In genomic region chr12:80792861-80793260, GRCh38 we compare ENCODE assay signal across 21 cellular contexts.
DNase-seq lines count a peak whose midpoint lies in the region; ATAC-seq, FAIRE-seq and TF ChIP-seq lines count a peak whose summit lies in the region.
"Had no signal": no experiment of that assay in that cellular context is flagged by ENCODE, and none has a peak within 500 bp of the region (broad histone marks: within the 10 kb centered on the region; RNA-seq: fewer than 3 reads in every experiment).

No MANE protein-coding gene starts in this region.

- H3K27me3 Mint-ChIP-seq in Caco-2 (ENCODE audit: insufficient read depth, unreplicated experiment) = peaks cover 2% of the 10 kb centered on the region
- H3K27me3 Mint-ChIP-seq: CD4-positive, alpha-beta memory T cell had no signal

- POLR2A ChIA-PET in A549 (lab: Yijun Ruan, JAX) = no interaction called here
- POLR2A ChIA-PET in PC-3 (lab: Charles Lee; ENCODE audit: unreplicated experiment) = no interaction called here
- POLR2A ChIA-PET in Caco-2 (lab: Charles Lee) = no interaction called here

- H3K79me2 ChIP-seq in PC-3 (ENCODE audit: low read length) (no peaks in the 10 kb centered on the region), GM23248 (ENCODE audit: insufficient read depth) (no peaks in the 10 kb centered on the region)

- H3K27ac ChIP-seq in A549 (no peak overlapping the region), PC-3 (ENCODE audit: low read length) (no peak overlapping the region), GM23248 (no peak overlapping the region)
- H3K27ac ChIP-seq: 22Rv1 had no signal

- no TSS peak for BruUV-seq in PC-3 (replicated peaks; lab: Mats Ljungman, UMichigan)
- no TSS peak for BruUV-seq in Caco-2 (replicated peaks; lab: Mats Ljungman, UMichigan)

- no peak for TF ChIP-seq EP300 in A549 (IDR thresholded peaks at IDR 0.05)

- H4K20me1 ChIP-seq in PC-3 (ENCODE audit: low read length) (no peaks in the 10 kb centered on the region), GM23248 (ENCODE audit: insufficient read depth) (no peaks in the 10 kb centered on the region)

- H3K36me3 Mint-ChIP-seq in Caco-2 (ENCODE audit: insufficient read depth, unreplicated experiment) = no peaks in the 10 kb centered on the region
- H3K36me3 Mint-ChIP-seq: CD4-positive, alpha-beta memory T cell had no signal

- no peaks in the 10 kb centered on the region for H3K9me3 Mint-ChIP-seq in Caco-2 (ENCODE audit: unreplicated experiment)

- H3K4me2 ChIP-seq in A549 (no peak overlapping the region), PC-3 (ENCODE audit: low read length) (no peak overlapping the region), GM23248 (ENCODE audit: unreplicated experiment) (no peak overlapping the region)

- no peak overlapping the region for H2AFZ ChIP-seq in PC-3 (ENCODE audit: low read length)
- H2AFZ ChIP-seq in GM23248 = no peak overlapping the region

- H3K9me2 ChIP-seq in PC-3 (replicated peaks; ENCODE audit: low read length) (no peaks in the 10 kb centered on the region), GM23248 (ENCODE audit: insufficient read depth) (no peaks in the 10 kb centered on the region)

- H3K27ac Mint-ChIP-seq in Caco-2 (ENCODE audit: unreplicated experiment) = no peak overlapping the region
- H3K27ac Mint-ChIP-seq: CD4-positive, alpha-beta memory T cell had no signal

- DNase-seq in A549 (ENCODE audit: low read depth in 1 of 2, low spot score in 1 of 2) = no peak
- peak; percentile 53 for DNase-seq in HCEC 1CT
- peak; percentile 19 for DNase-seq in PC-3
- peak; percentile 31 for DNase-seq in fibroblast of mammary gland (ENCODE audit: low read depth)
- no peak for DNase-seq in GM23248
- no peak for DNase-seq in GM19239 (ENCODE audit: insufficient read length, low spot score)
- no peak for DNase-seq in Caco-2
- DNase-seq: ACHN; C1 segment of cervical spinal cord; CD4-positive, alpha-beta memory T cell; DMS 273 treated with DMSO at 0.1 percent for 48 hours; DMS79; GOT3 had no signal

- no peaks in the 10 kb centered on the region for H3F3A ChIP-seq in PC-3 (ENCODE audit: low read length, unreplicated experiment)
- no peaks in the 10 kb centered on the region for H3F3A ChIP-seq in GM23248 (ENCODE audit: insufficient read depth)

- H3K36me3 ChIP-seq in PC-3 (ENCODE audit: low read depth, low read length) = no peaks in the 10 kb centered on the region
- H3K36me3 ChIP-seq in GM23248 (ENCODE audit: low read depth) = no peaks in the 10 kb centered on the region
- no peaks in the 10 kb centered on the region for H3K36me3 ChIP-seq in Caco-2 (ENCODE audit: control insufficient read depth, insufficient read depth, low read length)

- intact Hi-C loops in PC-3 (cut with micrococcal nuclease) (no loop called here), Caco-2 (cut with micrococcal nuclease; ENCODE audit: unreplicated experiment) (no loop called here)

- no peaks in the 10 kb centered on the region for H3K9me3 ChIP-seq in A549
- no peaks in the 10 kb centered on the region for H3K9me3 ChIP-seq in PC-3 (ENCODE audit: low read length)
- H3K9me3 ChIP-seq in GM23248 (ENCODE audit: low read depth) = no peaks in the 10 kb centered on the region
- H3K9me3 ChIP-seq in Caco-2 = no peaks in the 10 kb centered on the region
- H3K9me3 ChIP-seq: HAP-1 had no signal

- in situ Hi-C loops in GM23248 (cut with MboI) = no loop called here

- no peak for FAIRE-seq in A549 (lab: Jason Lieb, UNC)
- FAIRE-seq in GM19239 (lab: Jason Lieb, UNC) = no peak
- FAIRE-seq: A204.1, D721Med, G401.6, GM12892, H54 had no signal

- no peaks in the 10 kb centered on the region for H3K4me1 Mint-ChIP-seq in Caco-2 (ENCODE audit: low read depth, unreplicated experiment)
- H3K4me1 Mint-ChIP-seq: CD4-positive, alpha-beta memory T cell had no signal

- CTCF ChIA-PET in A549 (lab: Yijun Ruan, JAX) (interaction anchor here (1.2 kb wide), 1 partner anchor 45 kb away, joined by 3 read pairs; no protein-coding TSS in a partner anchor), PC-3 (lab: Charles Lee) (no interaction called here), Caco-2 (lab: Charles Lee) (no interaction called here)

- H3K27me3 ChIP-seq in PC-3 (ENCODE audit: low read length) (peaks cover 19% of the 10 kb centered on the region), GM23248 (replicated peaks; ENCODE audit: insufficient read depth) (no peaks in the 10 kb centered on the region), Caco-2 (replicated peaks; ENCODE audit: control insufficient read depth, insufficient read depth, low read length) (no peaks in the 10 kb centered on the region)

- H3K4me3 ChIP-seq in A549 (no peak overlapping the region), PC-3 (ENCODE audit: low read length) (no peak overlapping the region), fibroblast of mammary gland (ENCODE audit: control insufficient read depth, low read depth, low read length) (no peak overlapping the region), GM23248 (no peak overlapping the region), Caco-2 (ENCODE audit: low read depth, low read length) (no peak overlapping the region)
- H3K4me3 ChIP-seq: HAP-1 had no signal

- no peak overlapping the region for H3K4me3 Mint-ChIP-seq in Caco-2 (ENCODE audit: unreplicated experiment)
- H3K4me3 Mint-ChIP-seq: CD4-positive, alpha-beta memory T cell had no signal

- no peak for ATAC-seq in A549
- ATAC-seq in PC-3 = no peak
- no peak for ATAC-seq in GM18870 (IDR thresholded peaks at IDR 0.05; ENCODE audit: unreplicated experiment)

- H3K9ac ChIP-seq in PC-3 (ENCODE audit: low read length) (no peak overlapping the region), GM23248 (no peak overlapping the region)

- no peak for TF ChIP-seq POLR2A in A549 (IDR thresholded peaks at IDR 0.05; ENCODE audit: low read length)

- no peak for TF ChIP-seq RAD21 in A549 (conservative IDR thresholded peaks at IDR 0.05 in 1 of 2, IDR thresholded peaks at IDR 0.05 in 1 of 2)

- TF ChIP-seq CTCF in A549 (IDR thresholded peaks at IDR 0.05) = no peak
- no peak for TF ChIP-seq CTCF in PC-3 (conservative IDR thresholded peaks at IDR 0.05; ENCODE audit: low read depth, low read length)
- no peak for TF ChIP-seq CTCF in fibroblast of mammary gland (conservative IDR thresholded peaks at IDR 0.05; ENCODE audit: control insufficient read depth, insufficient read depth, low read depth, low read length)
- TF ChIP-seq CTCF in Caco-2 (IDR thresholded peaks at IDR 0.05; ENCODE audit: insufficient read depth in 1 of 2, low read depth in 1 of 2, low read length in 1 of 2, severe bottlenecking in 1 of 2, unreplicated experiment in 1 of 2) = no peak

- no peaks in the 10 kb centered on the region for H3K4me1 ChIP-seq in A549
- H3K4me1 ChIP-seq in PC-3 (ENCODE audit: insufficient read depth, low read length) = no peaks in the 10 kb centered on the region
- no peaks in the 10 kb centered on the region for H3K4me1 ChIP-seq in GM23248 (ENCODE audit: insufficient read depth)
- H3K4me1 ChIP-seq in Caco-2 = no peaks in the 10 kb centered on the region

TF ChIP-seq in A549, 52 proteins besides CTCF, POLR2A, EP300 and RAD21:
- no peak for TF ChIP-seq MYC (IDR thresholded peaks at IDR 0.05; ENCODE audit: borderline replicate concordance, low read length)
- TF ChIP-seq FOSL2 (IDR thresholded peaks at IDR 0.05) = no peak
- peak; percentile 41; the same call in 1 of the 2 replicates for TF ChIP-seq FOSL2 (CRISPR knock-in tag; IDR thresholded peaks at IDR 0.05)

Comparison
In these comparisons a context has a peak if more than half of its experiments do, and no peak if none do; other contexts are left out.
1. DNase-seq: peak in HCEC 1CT (single experiment), PC-3 (single experiment) and fibroblast of mammary gland (single experiment); none in A549 (0 of 2), GM23248 (single experiment), GM19239 (single experiment) and Caco-2 (0 of 2).